In genomic region chr6:149965191-149966020, GRCh38 we compare ENCODE assay signal across 8 cellular contexts. TPM values are rescaled to one million over a fixed set of nuclear protein-coding genes. Genes with fewer than 3 reads are reported as not detected.
DNase-seq lines count a peak whose midpoint lies in the region; ATAC-seq and TF ChIP-seq lines count a peak whose summit lies in the region.

No MANE protein-coding gene starts in this region.

- POLR2A ChIA-PET in CD8-positive, alpha-beta memory T cell (lab: Charles Lee), result no interaction called here
- POLR2A ChIA-PET in T-cell (lab: Charles Lee), result no interaction called here

- CTCF ChIA-PET in CD8-positive, alpha-beta memory T cell (lab: Charles Lee), result no interaction called here
- CTCF ChIA-PET in T-cell (lab: Charles Lee), result no interaction called here

- no peak overlapping the region for H3K27ac ChIP-seq in CD8-positive, alpha-beta memory T cell (ENCODE audit: low read depth, low read length)
- H3K27ac ChIP-seq in ovary (no peak overlapping the region), substantia nigra (ENCODE audit: low read depth, low read length, poor library complexity, severe bottlenecking) (no peak overlapping the region)

- no peak for TF ChIP-seq CTCF in endothelial cell (IDR thresholded peaks at IDR 0.05; ENCODE audit: unreplicated experiment)
- TF ChIP-seq CTCF in ovary (IDR thresholded peaks at IDR 0.05), result no peak

- peaks cover 53% of the 10 kb centered on the region for H3K27me3 ChIP-seq in CD8-positive, alpha-beta memory T cell (ENCODE audit: insufficient read depth, low read length, poor library complexity, severe bottlenecking)
- H3K27me3 ChIP-seq in ovary, result no peaks in the 10 kb centered on the region

- H3K9me3 ChIP-seq in CD8-positive, alpha-beta memory T cell (ENCODE audit: low read length), result no peaks in the 10 kb centered on the region
- H3K9me3 ChIP-seq in ovary, result no peaks in the 10 kb centered on the region

- ATAC-seq in T-cell (replicated peaks in 1 of 4), result peak in 3 of 4 experiments; percentile 18 to 33 (median 20)
- ATAC-seq in HG02610 (IDR thresholded peaks at IDR 0.05; ENCODE audit: unreplicated experiment), result no peak
- no peak for ATAC-seq in GM18907 (IDR thresholded peaks at IDR 0.05; ENCODE audit: unreplicated experiment)
- ATAC-seq in GM19467 (IDR thresholded peaks at IDR 0.05; ENCODE audit: unreplicated experiment), result no peak

- H3K27ac Mint-ChIP-seq in CD8-positive, alpha-beta memory T cell, result peak overlapping the region in 7 of 8 donors; percentile 70 to 97 (median 86)
- H3K27ac Mint-ChIP-seq in T-cell (peak overlapping the region in 1 of 2 donors; percentile 53), endothelial cell (ENCODE audit: unreplicated experiment) (peak overlapping the region; percentile 86)

- DNase-seq in CD8-positive, alpha-beta memory T cell, result peak in 2 of 5 donors; percentile 16 to 38
- DNase-seq in T-cell, result peak in 15 of 34 experiments; percentile 10 to 43 (median 29)
- DNase-seq in endothelial cell (ENCODE audit: low spot score), result peak; percentile 51
- DNase-seq in ovary, result peak in 1 of 5 donors; percentile 29
- DNase-seq in substantia nigra (lab: John Stamatoyannopoulos, UW), result no peak

- H3K4me3 ChIP-seq in CD8-positive, alpha-beta memory T cell (ENCODE audit: low read length), result peak overlapping the region; percentile 69
- peak overlapping the region; percentile 29 for H3K4me3 ChIP-seq in ovary

- TF ChIP-seq POLR2A in ovary (IDR thresholded peaks at IDR 0.05), result no peak

- H3K4me3 Mint-ChIP-seq in CD8-positive, alpha-beta memory T cell, result peak overlapping the region; percentile 87 to 97 (median 93)
- H3K4me3 Mint-ChIP-seq in T-cell (peak overlapping the region; percentile 84 to 95 (median 85)), endothelial cell (ENCODE audit: unreplicated experiment) (peak overlapping the region; percentile 99)

- peaks cover 27% of the 10 kb centered on the region for H3K4me1 ChIP-seq in CD8-positive, alpha-beta memory T cell (ENCODE audit: insufficient read depth, low read length)
- H3K4me1 ChIP-seq in ovary (ENCODE audit: insufficient read depth), result peaks cover 11% of the 10 kb centered on the region

- 11 to 16% (median 11%) methylated on average over 32 to 38 of the region's 38 CpGs for WGBS in ovary, 3 donors

- no peak for TF ChIP-seq EP300 in ovary (IDR thresholded peaks at IDR 0.05)

- H3K4me1 Mint-ChIP-seq in CD8-positive, alpha-beta memory T cell, result peaks cover 26 to 31% (median 27%) of the 10 kb centered on the region in 3 donors
- H3K4me1 Mint-ChIP-seq in T-cell (peaks cover 22 to 33% (median 26%) of the 10 kb centered on the region in 3 donors), endothelial cell (ENCODE audit: unreplicated experiment) (peaks cover 26% of the 10 kb centered on the region)

- H3K36me3 Mint-ChIP-seq in CD8-positive, alpha-beta memory T cell, result peaks cover 0 to 3% (median 1%) of the 10 kb centered on the region in 3 donors
- no peaks in the 10 kb centered on the region for H3K36me3 Mint-ChIP-seq in T-cell
- H3K36me3 Mint-ChIP-seq in endothelial cell (ENCODE audit: low read depth, unreplicated experiment), result peaks cover 29% of the 10 kb centered on the region

- H3K9me3 Mint-ChIP-seq in CD8-positive, alpha-beta memory T cell, result no peaks in the 10 kb centered on the region
- no peaks in the 10 kb centered on the region for H3K9me3 Mint-ChIP-seq in T-cell
- H3K9me3 Mint-ChIP-seq in endothelial cell (ENCODE audit: unreplicated experiment), result no peaks in the 10 kb centered on the region

- H3K27me3 Mint-ChIP-seq in CD8-positive, alpha-beta memory T cell, result peaks cover 71 to 92% of the 10 kb centered on the region in 2 donors
- peaks cover 74 to 88% of the 10 kb centered on the region in 2 donors for H3K27me3 Mint-ChIP-seq in T-cell
- peaks cover 33% of the 10 kb centered on the region for H3K27me3 Mint-ChIP-seq in endothelial cell (ENCODE audit: unreplicated experiment)

- H3K36me3 ChIP-seq in CD8-positive, alpha-beta memory T cell (ENCODE audit: insufficient read depth, low read length), result no peaks in the 10 kb centered on the region
- H3K36me3 ChIP-seq in ovary, result no peaks in the 10 kb centered on the region

- intact Hi-C loops in ovary (cut with DNase I), result no loop called here

RNA-seq across cellular contexts. Expression of gene ULBP1, which starts 1.7 kb away (rescaled TPM):
- total RNA-seq in CD8-positive, alpha-beta memory T cell, result under 1 TPM; 0.60 to 0.74 TPM
- polyA plus RNA-seq in CD8-positive, alpha-beta memory T cell, result not detected
- total RNA-seq in T-cell (under 1 TPM in 4 of 5 donors, not detected in 1; 0.13 to 0.23 (median 0.14) TPM), endothelial cell (ENCODE audit: unreplicated experiment) (24.8 TPM), ovary (1 to 10 TPM in 1 of 7 donors, under 1 TPM in 3, not detected in 3; 0.08 to 1.2 (median 0.09) TPM)
- 1 to 10 TPM in 1 of 2 donors, under 1 TPM in 1; 0.02 to 7.7 TPM for polyA plus RNA-seq in ovary

RNA-seq across cellular contexts. Expression of gene ULBP2, which starts 23.6 kb away (rescaled TPM):
- total RNA-seq in CD8-positive, alpha-beta memory T cell, result under 1 TPM; 0.48 to 0.51 TPM
- polyA plus RNA-seq in CD8-positive, alpha-beta memory T cell, result 0.68 TPM
- total RNA-seq in T-cell (1 to 10 TPM in 2 of 5 donors, under 1 TPM in 1, not detected in 2; 0.20 to 3.9 (median 1.6) TPM), endothelial cell (ENCODE audit: unreplicated experiment) (9.9 TPM), ovary (under 1 TPM in 1 of 7 donors, not detected in 6; 0.23 TPM)
- polyA plus RNA-seq in ovary, result 1 to 10 TPM in 1 of 2 donors, under 1 TPM in 1; 0.08 to 3.6 TPM

RNA-seq across cellular contexts. Expression of gene RAET1G, which starts 42.5 kb away (rescaled TPM):
- not detected for total RNA-seq in CD8-positive, alpha-beta memory T cell
- polyA plus RNA-seq in CD8-positive, alpha-beta memory T cell, result not detected
- total RNA-seq in T-cell (not detected), endothelial cell (ENCODE audit: unreplicated experiment) (3.8 TPM), ovary (1 to 10 TPM in 1 of 7 donors, under 1 TPM in 5, not detected in 1; 0.42 to 1.1 (median 0.64) TPM)
- 1 to 10 TPM in 1 of 2 donors, under 1 TPM in 1; 0.86 to 1.5 TPM for polyA plus RNA-seq in ovary

RNA-seq across cellular contexts. Expression of gene RAET1L, which starts 59.9 kb away (rescaled TPM):
- not detected for total RNA-seq in CD8-positive, alpha-beta memory T cell
- not detected for polyA plus RNA-seq in CD8-positive, alpha-beta memory T cell
- not detected for total RNA-seq in T-cell
- total RNA-seq in endothelial cell (ENCODE audit: unreplicated experiment), result not detected
- not detected for total RNA-seq in ovary
- polyA plus RNA-seq in ovary, result not detected

Comparison
In these comparisons a context has a peak if more than half of its experiments do, and no peak if none do; other contexts are left out.
1. ATAC-seq: peak in T-cell (3 of 4); none in HG02610 (single experiment), GM18907 (single experiment) and GM19467 (single experiment).
2. RNA of gene ULBP1, which starts 1.7 kb away (total RNA-seq): 24.8 TPM in endothelial cell (single experiment); 0.60 to 0.74 TPM in CD8-positive, alpha-beta memory T cell, 0.13 to 0.23 TPM in T-cell and 0.08 to 1.2 TPM in ovary; every median in the first group is over 10 times any median in the second.
3. Peak in every context shown above with its lines, with median percentiles within 50 percentile points of each other: H3K4me3 Mint-ChIP-seq.